8 cellular contexts compared by ENCODE assay signal in the genomic region with DNA sequence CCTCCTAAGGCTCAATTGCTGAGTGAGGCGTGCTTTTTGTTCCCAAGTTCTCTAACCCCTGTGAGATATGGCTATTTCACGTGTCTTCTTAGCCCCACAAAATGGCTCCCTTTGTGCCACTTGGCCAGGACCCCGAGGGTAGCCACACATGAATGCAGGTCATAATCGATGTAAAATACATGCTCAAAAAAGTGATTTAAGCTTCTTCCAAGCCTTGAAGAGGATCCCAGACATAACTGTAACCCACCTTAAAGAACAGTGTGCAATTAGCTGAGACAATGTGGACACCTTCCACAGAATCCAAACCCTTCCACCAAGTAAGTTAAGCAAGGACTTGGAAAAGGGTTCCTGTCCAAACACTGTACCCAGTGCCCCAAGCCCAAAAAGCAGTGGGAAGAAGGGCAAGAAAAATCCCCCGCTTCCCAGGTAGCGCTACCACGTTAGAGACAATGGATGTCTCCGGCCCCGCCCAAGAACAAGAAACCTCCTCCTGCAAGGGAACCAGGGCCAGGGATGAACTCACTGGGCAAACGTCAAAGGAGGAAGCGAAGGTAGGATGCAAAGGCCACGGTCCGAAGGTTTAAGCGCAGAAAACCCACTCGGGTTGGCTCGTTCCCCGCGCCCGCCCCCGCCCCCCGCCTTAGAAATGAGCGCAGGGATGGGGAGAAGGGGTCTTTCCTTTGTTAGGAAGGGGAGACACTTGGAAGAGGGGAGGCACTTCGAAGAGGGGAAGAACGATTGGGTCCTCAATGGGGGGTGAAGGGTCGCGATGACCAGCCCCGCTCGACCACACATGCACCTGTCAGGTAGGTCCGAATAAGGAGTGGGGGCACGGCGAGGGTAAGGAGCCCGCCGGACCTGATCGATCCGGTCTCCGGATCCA. TPM values are rescaled to one million over a fixed set of nuclear protein-coding genes. Genes with fewer than 3 reads are reported as not detected.
A peak's percentile ranks its signal among the peaks of the same experiment; 100 is the strongest.
DNase-seq lines count a peak whose midpoint lies in the region; ATAC-seq and TF ChIP-seq lines count a peak whose summit lies in the region.

No MANE protein-coding gene starts in this region.

- WGBS in ovary, 3 donors, result 4 to 5% (median 4%) methylated on average over 36 of the region's 36 CpGs

- intact Hi-C loops in ovary (cut with DNase I), result no loop called here

- H3K4me3 ChIP-seq in BLaER1 treated with 17β-estradiol and CSF1 and Interleukin-3, amounts not matched to agents 10 nM and 100 nM, result peak overlapping the region; percentile 86 to 100 (median 95)
- peak overlapping the region; percentile 89 to 96 (median 96) for H3K4me3 ChIP-seq in fibroblast of lung (replicated peaks in 1 of 4; ENCODE audit: control extremely low read depth in 1 of 4, insufficient read depth in 1 of 4, low read depth in 3 of 4, low read length in 4 of 4)
- H3K4me3 ChIP-seq in ovary, result peak overlapping the region; percentile 92

- peaks cover 6 to 51% (median 34%) of the 10 kb centered on the region in 11 experiments; a peak in 21 of 22 replicates for H3K36me3 ChIP-seq in BLaER1 treated with 17β-estradiol and CSF1 and Interleukin-3, amounts not matched to agents 10 nM and 100 nM
- no peaks in the 10 kb centered on the region for H3K36me3 ChIP-seq in fibroblast of lung (ENCODE audit: control insufficient read depth, insufficient read depth, low read length)
- no peaks in the 10 kb centered on the region for H3K36me3 ChIP-seq in ovary

- H3K4me2 ChIP-seq in BLaER1 treated with 17β-estradiol and CSF1 and Interleukin-3, amounts not matched to agents 10 nM and 100 nM, result peak overlapping the region; percentile 74 to 97 (median 95)
- peak overlapping the region; percentile 98 for H3K4me2 ChIP-seq in fibroblast of lung (ENCODE audit: extremely low read depth, insufficient read depth, low read length)

- DNase-seq in NCI-H2196 treated with DMSO at 0.1 percent for 48 hours (lab: John Stamatoyannopoulos, UW; ENCODE audit: unreplicated experiment) (peak; percentile 28), fibroblast of lung (ENCODE audit: low read depth in 2 of 2) (peak; percentile 26 to 48), ovary (peak in 1 of 5 donors; percentile 24)
- DNase-seq in activated CD4-positive, alpha-beta T cell treated with anti-CD3 and anti-CD28 coated beads, Interleukin-2, amount 50 U/mL, for 48 hours, result peak; percentile 41 to 58

- TF ChIP-seq POLR2A in ovary (IDR thresholded peaks at IDR 0.05), result no peak

- H4K20me1 ChIP-seq in BLaER1 treated with 17β-estradiol and CSF1 and Interleukin-3, amounts not matched to agents 10 nM and 100 nM, result peaks cover 0 to 60% (median 56%) of the 10 kb centered on the region in 11 experiments; a peak in 18 of 22 replicates
- no peaks in the 10 kb centered on the region for H4K20me1 ChIP-seq in fibroblast of lung (ENCODE audit: control insufficient read depth, extremely low read depth, insufficient read depth, low read length)

- no peaks in the 10 kb centered on the region for H3K9me3 ChIP-seq in BLaER1 treated with 17β-estradiol and CSF1 and Interleukin-3, amounts not matched to agents 10 nM and 100 nM (replicated peaks in 1 of 11)
- H3K9me3 ChIP-seq in fibroblast of lung (ENCODE audit: control insufficient read depth, insufficient read depth, low read depth, low read length), result no peaks in the 10 kb centered on the region
- no peaks in the 10 kb centered on the region for H3K9me3 ChIP-seq in ovary

- H3K79me2 ChIP-seq in fibroblast of lung (ENCODE audit: control insufficient read depth, insufficient read depth, low read length), result peaks cover 59% of the 10 kb centered on the region

- peak overlapping the region; percentile 47 for H2AFZ ChIP-seq in fibroblast of lung (ENCODE audit: low read length)

- peak; percentile 13 for ATAC-seq in GM19395 (IDR thresholded peaks at IDR 0.05; ENCODE audit: unreplicated experiment)
- no peak for ATAC-seq in GM18858 (IDR thresholded peaks at IDR 0.05; ENCODE audit: unreplicated experiment)
- ATAC-seq in GM21723 (IDR thresholded peaks at IDR 0.05; ENCODE audit: unreplicated experiment), result no peak

- peak overlapping the region; percentile 87 to 99 (median 96) for H3K9ac ChIP-seq in BLaER1 treated with 17β-estradiol and CSF1 and Interleukin-3, amounts not matched to agents 10 nM and 100 nM
- peak overlapping the region; percentile 93 for H3K9ac ChIP-seq in fibroblast of lung (ENCODE audit: insufficient read depth, low read length)

- TF ChIP-seq CTCF in fibroblast of lung (conservative IDR thresholded peaks at IDR 0.05 in 1 of 2, IDR thresholded peaks at IDR 0.05 in 1 of 2; ENCODE audit: low read depth in 1 of 2, low read length in 2 of 2) (no peak), ovary (IDR thresholded peaks at IDR 0.05) (no peak)

- no peak for TF ChIP-seq EP300 in ovary (IDR thresholded peaks at IDR 0.05)

- peak overlapping the region; percentile 56 to 97 (median 92); a peak in 21 of 22 replicates for H3K27ac ChIP-seq in BLaER1 treated with 17β-estradiol and CSF1 and Interleukin-3, amounts not matched to agents 10 nM and 100 nM
- H3K27ac ChIP-seq in fibroblast of lung (ENCODE audit: insufficient read depth, low read length) (peak overlapping the region; percentile 80), ovary (no peak overlapping the region)

- peaks cover 30 to 59% (median 45%) of the 10 kb centered on the region in 10 experiments for H3K4me1 ChIP-seq in BLaER1 treated with 17β-estradiol and CSF1 and Interleukin-3, amounts not matched to agents 10 nM and 100 nM
- H3K4me1 ChIP-seq in fibroblast of lung (ENCODE audit: control insufficient read depth, extremely low read depth, insufficient read depth, low read length) (peaks cover 8% of the 10 kb centered on the region), ovary (ENCODE audit: insufficient read depth) (peaks cover 1% of the 10 kb centered on the region)

- H3K27me3 ChIP-seq in BLaER1 treated with 17β-estradiol and CSF1 and Interleukin-3, amounts not matched to agents 10 nM and 100 nM, result no peaks in the 10 kb centered on the region
- H3K27me3 ChIP-seq in fibroblast of lung (ENCODE audit: control insufficient read depth, insufficient read depth, low read length), result no peaks in the 10 kb centered on the region
- no peaks in the 10 kb centered on the region for H3K27me3 ChIP-seq in ovary

RNA-seq across cellular contexts. Expression of a gene that starts 1.1 kb away (rescaled TPM):
- total RNA-seq in fibroblast of lung (51.9 and 78.8 TPM in 2 replicates), ovary (10 to 100 TPM; 12.9 to 46.4 (median 20.2) TPM)
- polyA plus RNA-seq in fibroblast of lung (142 and 271 TPM in 2 replicates), ovary (10 to 100 TPM; 20.0 to 54.5 TPM)
- 255 and 440 TPM in 2 replicates for polyA plus RNA-seq in fibroblast of lung (2012)
- polyA minus RNA-seq in fibroblast of lung (ENCODE audit: low replicate concordance), result 29.1 and 33.6 TPM in 2 replicates

RNA-seq across cellular contexts. Expression of a gene that starts 21.7 kb away (rescaled TPM):
- 25.7 and 29.9 TPM in 2 replicates for total RNA-seq in fibroblast of lung
- polyA plus RNA-seq in fibroblast of lung, result 18.6 and 21.6 TPM in 2 replicates
- polyA plus RNA-seq in fibroblast of lung (2012), result 40.3 and 54.5 TPM in 2 replicates
- 10.5 and 27.5 TPM in 2 replicates for polyA minus RNA-seq in fibroblast of lung (ENCODE audit: low replicate concordance)
- 100 to 1,000 TPM in 2 of 7 donors, 10 to 100 TPM in 5; 51.3 to 118 (median 65.9) TPM for total RNA-seq in ovary
- 10 to 100 TPM; 10.0 to 72.9 TPM for polyA plus RNA-seq in ovary

RNA-seq across cellular contexts. Expression of a gene that starts 29.5 kb away (rescaled TPM):
- 109 and 122 TPM in 2 replicates for total RNA-seq in fibroblast of lung
- polyA plus RNA-seq in fibroblast of lung, result 190 and 191 TPM in 2 replicates
- polyA plus RNA-seq in fibroblast of lung (2012), result 382 and 410 TPM in 2 replicates
- polyA minus RNA-seq in fibroblast of lung (ENCODE audit: low replicate concordance), result 27.8 and 29.3 TPM in 2 replicates
- 100 to 1,000 TPM in 5 of 7 donors, 10 to 100 TPM in 2; 75.7 to 504 (median 395) TPM for total RNA-seq in ovary
- 100 to 1,000 TPM; 120 to 497 TPM for polyA plus RNA-seq in ovary

RNA-seq across cellular contexts. Expression of a gene that starts 43.4 kb away (rescaled TPM):
- total RNA-seq in fibroblast of lung (2.8 and 3.1 TPM in 2 replicates), ovary (1 to 10 TPM; 4.6 to 8.5 (median 5.1) TPM)
- polyA plus RNA-seq in fibroblast of lung (5.7 and 5.9 TPM in 2 replicates), ovary (10 to 100 TPM in 1 of 2 donors, 1 to 10 TPM in 1; 5.7 to 10.5 TPM)
- 7.8 and 8.1 TPM in 2 replicates for polyA plus RNA-seq in fibroblast of lung (2012)
- polyA minus RNA-seq in fibroblast of lung (ENCODE audit: low replicate concordance), result 18.5 and 30.3 TPM in 2 replicates

RNA-seq across cellular contexts. Expression of a gene that starts 52.3 kb away (rescaled TPM):
- total RNA-seq in fibroblast of lung, result 18.5 and 21.3 TPM in 2 replicates
- polyA plus RNA-seq in fibroblast of lung, result 29.6 and 49.1 TPM in 2 replicates
- polyA plus RNA-seq in fibroblast of lung (2012), result 30.5 and 52.4 TPM in 2 replicates
- polyA minus RNA-seq in fibroblast of lung (ENCODE audit: low replicate concordance), result 59.7 and 76.3 TPM in 2 replicates
- total RNA-seq in ovary, result 10 to 100 TPM; 23.4 to 82.2 (median 55.1) TPM
- polyA plus RNA-seq in ovary, result 10 to 100 TPM; 38.1 to 41.1 TPM

Comparison
In these comparisons a context has a peak if more than half of its experiments do, and no peak if none do; other contexts are left out.
1. H3K27ac ChIP-seq: peak in BLaER1 treated with 17β-estradiol and CSF1 and Interleukin-3, amounts not matched to agents 10 nM and 100 nM (11 of 11) and fibroblast of lung (single experiment); none in ovary (0 of 2).
2. Peak in every context shown above with its lines, with median percentiles within 50 percentile points of each other: H3K4me3 ChIP-seq.